ENCODE assay signal across 11 cellular contexts in the genomic region with DNA sequence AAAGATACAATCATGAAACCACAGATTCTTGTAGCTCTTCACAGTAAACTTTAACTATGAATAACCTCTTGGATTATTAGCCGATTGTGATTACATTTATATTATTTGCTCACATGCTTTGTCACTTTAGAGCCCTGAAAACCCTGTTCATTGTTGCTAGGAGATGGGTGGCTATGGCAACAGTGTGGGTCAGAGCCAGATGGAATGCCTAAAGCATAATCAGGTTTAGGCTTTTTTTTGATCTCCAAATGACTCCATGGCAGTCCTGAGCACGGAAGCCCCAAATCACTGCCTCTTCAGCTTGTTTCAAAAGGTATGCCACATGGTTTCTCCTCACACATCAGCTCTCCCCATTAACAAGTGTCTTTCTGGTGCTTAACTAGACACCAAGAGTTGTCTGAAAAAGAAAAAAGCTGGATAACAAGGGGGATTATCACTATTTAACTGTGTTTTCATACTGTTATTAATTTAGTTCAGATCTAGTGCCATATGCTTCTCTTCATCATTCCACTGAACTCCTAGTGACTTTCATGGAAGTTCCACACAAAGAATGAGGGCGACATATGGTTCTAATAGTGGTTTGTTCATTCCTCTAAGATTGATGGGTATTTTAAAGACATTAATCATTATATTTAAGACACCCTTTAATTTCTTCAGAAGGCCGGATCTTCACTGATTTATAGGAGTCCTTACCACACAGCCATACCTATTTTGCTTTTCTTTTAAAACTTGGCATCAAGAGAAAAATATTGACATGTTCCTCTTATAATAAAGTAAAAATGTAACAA.
A peak's percentile ranks its signal among the peaks of the same experiment; 100 is the strongest.
DNase-seq lines count a peak whose midpoint lies in the region; ATAC-seq and TF ChIP-seq lines count a peak whose summit lies in the region.
"Had no signal": no experiment of that assay in that cellular context is flagged by ENCODE, and none has a peak within 500 bp of the region (broad histone marks: within the 10 kb centered on the region; RNA-seq: fewer than 3 reads in every experiment).

No MANE protein-coding gene starts in this region.

- H3K27ac Mint-ChIP-seq in HFFc6: no peak overlapping the region
- H3K27ac Mint-ChIP-seq in activated T-cell treated with anti-CD3 and anti-CD28 coated beads, Interleukin-2, amount 50 U/mL, for 24 hours: no peak overlapping the region

- DNase-seq in AG08396 (ENCODE audit: low spot score) (peak; percentile 35), HFFc6 (peak; percentile 64), NCI-H69 (lab: John Stamatoyannopoulos, UW) (peak; percentile 91), fibroblast of gingiva (ENCODE audit: low read depth) (peak; percentile 24), iPS-NIHi7 (ENCODE audit: extremely low spot score) (no peak)
- DNase-seq in activated CD4-positive, CD25-positive, alpha-beta regulatory T cell (lab: John Stamatoyannopoulos, UW): no peak
- no peak for DNase-seq in activated T-cell treated with anti-CD3 and anti-CD28 coated beads, Interleukin-2, amount 50 U/mL, for 24 hours
- DNase-seq: H7; kidney; stimulated activated naive CD4-positive, alpha-beta T cell treated with Interleukin-2 at 50 U/mL for 16 hours had no signal

- no peak for TF ChIP-seq CTCF in HFFc6 (IDR thresholded peaks at IDR 0.05)

- peaks cover 1% of the 10 kb centered on the region; the same call in 1 of the 2 replicates for H3K27me3 Mint-ChIP-seq in HFFc6 (ENCODE audit: insufficient read depth)
- peaks cover 27% of the 10 kb centered on the region for H3K27me3 Mint-ChIP-seq in activated T-cell treated with anti-CD3 and anti-CD28 coated beads, Interleukin-2, amount 50 U/mL, for 24 hours

- H3K4me1 Mint-ChIP-seq in HFFc6 (ENCODE audit: low read depth): no peaks in the 10 kb centered on the region
- no peaks in the 10 kb centered on the region for H3K4me1 Mint-ChIP-seq in activated T-cell treated with anti-CD3 and anti-CD28 coated beads, Interleukin-2, amount 50 U/mL, for 24 hours (ENCODE audit: low read depth)

- no peaks in the 10 kb centered on the region for H3K9me3 Mint-ChIP-seq in HFFc6
- no peaks in the 10 kb centered on the region for H3K9me3 Mint-ChIP-seq in activated T-cell treated with anti-CD3 and anti-CD28 coated beads, Interleukin-2, amount 50 U/mL, for 24 hours

- ATAC-seq in GM21737 (IDR thresholded peaks at IDR 0.05; ENCODE audit: unreplicated experiment): no peak

- H3K36me3 Mint-ChIP-seq in HFFc6 (ENCODE audit: low read depth): no peaks in the 10 kb centered on the region
- no peaks in the 10 kb centered on the region for H3K36me3 Mint-ChIP-seq in activated T-cell treated with anti-CD3 and anti-CD28 coated beads, Interleukin-2, amount 50 U/mL, for 24 hours (ENCODE audit: low read depth)

- no peak overlapping the region for H3K4me3 Mint-ChIP-seq in HFFc6
- H3K4me3 Mint-ChIP-seq in activated T-cell treated with anti-CD3 and anti-CD28 coated beads, Interleukin-2, amount 50 U/mL, for 24 hours: no peak overlapping the region

Comparison
In these comparisons a context has a peak if more than half of its experiments do, and no peak if none do; other contexts are left out.
1. DNase-seq: peak in AG08396 (single experiment), HFFc6 (single experiment), NCI-H69 (single experiment) and fibroblast of gingiva (single experiment); none in activated CD4-positive, CD25-positive, alpha-beta regulatory T cell (0 of 4), activated T-cell treated with anti-CD3 and anti-CD28 coated beads, Interleukin-2, amount 50 U/mL, for 24 hours (single experiment) and iPS-NIHi7 (single experiment).